ENCODE assay signal across 16 cellular contexts in genomic region chr7:118657391-118658005, GRCh38.
A peak's percentile ranks its signal among the peaks of the same experiment; 100 is the strongest.
DNase-seq lines count a peak whose midpoint lies in the region; ATAC-seq and TF ChIP-seq lines count a peak whose summit lies in the region.
"Had no signal": no experiment of that assay in that cellular context is flagged by ENCODE, and none has a peak within 500 bp of the region (broad histone marks: within the 10 kb centered on the region; RNA-seq: fewer than 3 reads in every experiment).

No MANE protein-coding gene starts in this region.

- no peaks in the 10 kb centered on the region for H3K27me3 Mint-ChIP-seq in osteocyte (ENCODE audit: unreplicated experiment)
- H3K27me3 Mint-ChIP-seq in CD4-positive, alpha-beta T cell, result no peaks in the 10 kb centered on the region

- ATAC-seq in GM18519 (IDR thresholded peaks at IDR 0.05; ENCODE audit: low FRiP score, unreplicated experiment) (peak; percentile 96), GM21447 (IDR thresholded peaks at IDR 0.05; ENCODE audit: unreplicated experiment) (peak; percentile 56), HG03095 (IDR thresholded peaks at IDR 0.05; ENCODE audit: unreplicated experiment) (peak; percentile 95), aorta (ENCODE audit: low FRiP score) (no peak)
- ATAC-seq in CD4-positive, alpha-beta T cell (ENCODE audit: poor library complexity), result no peak
- ATAC-seq: left colon, Panc1 had no signal

- no peak overlapping the region for H3K4me3 ChIP-seq in aorta (ENCODE audit: low read length in 2 of 2)
- H3K4me3 ChIP-seq: thoracic aorta had no signal

- CTCF ChIA-PET in CD4-positive, alpha-beta T cell (lab: Charles Lee), result interaction anchor here (0.6 kb wide), 1 partner anchor 9 kb away, joined by 3 read pairs; no protein-coding TSS in a partner anchor

- DNase-seq in OCI-M1 (lab: John Stamatoyannopoulos, UW) (peak; percentile 47), osteocyte (ENCODE audit: extremely low spot score, unreplicated experiment) (no peak), AG08396 (ENCODE audit: low spot score) (no peak), aorta (no peak)
- no peak for DNase-seq in CD4-positive, alpha-beta T cell
- DNase-seq: central memory CD4-positive, alpha-beta T cell; left colon; NCI-H1417 had no signal

- TF ChIP-seq CTCF in osteocyte (IDR thresholded peaks at IDR 0.05), result no peak
- TF ChIP-seq CTCF in CD4-positive, alpha-beta T cell (IDR thresholded peaks at IDR 0.05), result no peak

- H3K9me3 ChIP-seq in aorta (ENCODE audit: control insufficient read depth, low read length), result no peaks in the 10 kb centered on the region
- no peaks in the 10 kb centered on the region for H3K9me3 ChIP-seq in CD4-positive, alpha-beta T cell (ENCODE audit: control insufficient read depth, low read length)
- H3K9me3 ChIP-seq: thoracic aorta had no signal

- WGBS in aorta, 2 donors, result 77 to 80% methylated on average over 5 of the region's 5 CpGs

- H3K36me3 Mint-ChIP-seq in osteocyte (ENCODE audit: unreplicated experiment), result no peaks in the 10 kb centered on the region
- no peaks in the 10 kb centered on the region for H3K36me3 Mint-ChIP-seq in CD4-positive, alpha-beta T cell (ENCODE audit: low read depth)
- H3K36me3 Mint-ChIP-seq: CD14-positive monocyte had no signal

- intact Hi-C loops in aorta (cut with DNase I), result no loop called here
- intact Hi-C loops in CD4-positive, alpha-beta T cell (cut with DNase I, micrococcal nuclease), result no loop called here

- no peak overlapping the region for H3K4me3 Mint-ChIP-seq in osteocyte (ENCODE audit: unreplicated experiment)
- H3K4me3 Mint-ChIP-seq in CD4-positive, alpha-beta T cell, result no peak overlapping the region
- H3K4me3 Mint-ChIP-seq: CD14-positive monocyte had no signal

- H3K9me3 Mint-ChIP-seq in osteocyte (ENCODE audit: unreplicated experiment), result no peaks in the 10 kb centered on the region
- peaks cover 3% of the 10 kb centered on the region for H3K9me3 Mint-ChIP-seq in CD4-positive, alpha-beta T cell
- H3K9me3 Mint-ChIP-seq: activated T-helper 2 cell treated with anti-CD3 and anti-CD28 coated beads, Interferon-gamma antibody, Interleukin-2, Interleukin-4, amounts not matched to agents 10 μg/mL and 5 μg/mL and 100 μg/mL, durations not matched to agents 14 hours and 24 hours and 36 hours; CD14-positive monocyte had no signal

- no peaks in the 10 kb centered on the region for H3K36me3 ChIP-seq in aorta (ENCODE audit: control insufficient read depth in 1 of 2, insufficient read depth in 2 of 2, low read length in 1 of 2)
- H3K36me3 ChIP-seq: thoracic aorta had no signal

- no peak overlapping the region for H3K27ac Mint-ChIP-seq in osteocyte (ENCODE audit: unreplicated experiment)
- no peak overlapping the region for H3K27ac Mint-ChIP-seq in CD4-positive, alpha-beta T cell
- H3K27ac Mint-ChIP-seq: activated T-helper 2 cell treated with anti-CD3 and anti-CD28 coated beads, Interferon-gamma antibody, Interleukin-2, Interleukin-4, amounts not matched to agents 10 μg/mL and 5 μg/mL and 100 μg/mL, durations not matched to agents 14 hours and 24 hours and 36 hours; CD14-positive monocyte had no signal

- peaks cover 4% of the 10 kb centered on the region for H3K4me1 Mint-ChIP-seq in osteocyte (ENCODE audit: unreplicated experiment)
- H3K4me1 Mint-ChIP-seq in CD4-positive, alpha-beta T cell (ENCODE audit: low read depth), result no peaks in the 10 kb centered on the region
- H3K4me1 Mint-ChIP-seq: CD14-positive monocyte had no signal

- H3K4me1 ChIP-seq in aorta (ENCODE audit: control insufficient read depth in 1 of 2, insufficient read depth in 2 of 2, low read length in 2 of 2), result no peaks in the 10 kb centered on the region
- H3K4me1 ChIP-seq: parathyroid adenoma had no signal

- POLR2A ChIA-PET in CD4-positive, alpha-beta T cell (lab: Charles Lee), result no interaction called here

- H3K27me3 ChIP-seq in aorta (ENCODE audit: control insufficient read depth in 1 of 2, insufficient read depth in 2 of 2, low read length in 1 of 2), result no peaks in the 10 kb centered on the region
- H3K27me3 ChIP-seq in CD4-positive, alpha-beta T cell (ENCODE audit: control insufficient read depth, insufficient read depth, low read length), result no peaks in the 10 kb centered on the region

- H3K27ac ChIP-seq in aorta (ENCODE audit: low read depth in 1 of 2, low read length in 2 of 2), result no peak overlapping the region
- no peak overlapping the region for H3K27ac ChIP-seq in CD4-positive, alpha-beta T cell (ENCODE audit: low read depth, low read length)
- H3K27ac ChIP-seq: parathyroid adenoma, thoracic aorta had no signal

Comparison
In these comparisons a context has a peak if more than half of its experiments do, and no peak if none do; other contexts are left out.
1. ATAC-seq: peak in GM18519 (single experiment), GM21447 (single experiment) and HG03095 (single experiment); none in aorta (single experiment) and CD4-positive, alpha-beta T cell (single experiment).